ENCODE assay signal across 24 cellular contexts in the genomic region with DNA sequence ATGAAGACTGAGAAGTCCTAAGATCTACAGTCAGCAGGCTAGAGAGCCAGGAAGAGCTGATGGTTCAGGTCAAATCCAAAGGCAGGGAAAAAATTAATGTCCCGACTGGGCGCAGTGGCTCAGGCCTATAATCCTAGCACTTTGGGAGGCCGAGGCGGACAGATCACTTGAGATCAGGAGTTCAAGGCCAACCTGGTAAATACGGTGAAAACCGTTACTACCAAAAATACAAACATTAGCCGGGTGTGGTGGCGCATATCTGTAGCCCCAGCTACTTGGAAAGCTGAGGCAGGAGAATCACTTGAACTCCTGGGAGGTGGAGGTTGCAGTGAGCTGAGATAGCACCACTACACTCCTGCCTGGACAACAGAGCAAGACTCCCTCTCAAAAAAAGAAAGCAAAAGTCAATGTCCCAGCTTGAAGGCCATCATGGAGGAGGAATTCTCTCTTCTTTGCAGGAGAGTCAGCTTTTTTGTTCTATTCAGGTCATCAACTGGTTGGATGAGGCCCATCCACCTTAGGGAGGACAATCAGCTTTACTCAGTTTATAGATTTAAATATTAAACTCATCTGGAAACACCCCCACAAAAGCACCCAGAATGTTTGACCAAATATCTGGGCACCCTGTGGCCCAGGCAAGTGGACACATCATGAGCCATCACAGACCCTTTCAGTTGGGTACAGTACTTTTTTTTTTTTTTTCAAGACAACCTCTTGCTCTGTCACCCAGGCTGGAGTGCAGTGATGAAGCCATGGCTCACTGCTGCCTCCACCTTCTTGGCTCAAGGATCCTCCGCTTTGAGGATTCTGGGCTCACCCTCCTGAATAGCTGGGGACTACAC.
"Had no signal": no experiment of that assay in that cellular context is flagged by ENCODE, and none has a peak within 500 bp of the region (broad histone marks: within the 10 kb centered on the region; RNA-seq: fewer than 3 reads in every experiment).

No MANE protein-coding gene starts in this region.

- H3K4me3 Mint-ChIP-seq: naive thymus-derived CD4-positive, alpha-beta T cell; natural killer cell treated with Interleukin-12 subunit alpha and Interleukin-12 subunit beta and Interleukin-15 and Interleukin-18, amount 100 ng/mL, for 72 hours; stimulated activated naive B cell treated with anti-CD40 and anti-IgM and Interleukin-4, amounts not matched to agents 10 μg/mL and 1 μg/mL and 100 μg/mL, for 72 hours; type B pancreatic cell had no signal

- ATAC-seq: mucosa of descending colon; naive thymus-derived CD4-positive, alpha-beta T cell; natural killer cell treated with Interleukin-12 subunit alpha and Interleukin-12 subunit beta and Interleukin-15 and Interleukin-18, amount 100 ng/mL, for 72 hours; sciatic nerve; stimulated activated naive B cell treated with anti-CD40 and anti-IgM and Interleukin-4, amounts not matched to agents 10 μg/mL and 1 μg/mL and 100 μg/mL, for 72 hours; stimulated activated naive CD8-positive, alpha-beta T cell treated with anti-CD3 and anti-CD28 coated beads, Interleukin-15, Interleukin-2, amounts not matched to agents 100 U/mL and 50 U/mL, for 24 hours had no signal

- H3K27ac ChIP-seq: hepatocyte, left ventricle myocardium inferior, ovary, right atrium auricular region, skin epidermis, stomach, testis, thyroid gland, uterus had no signal

- H3K9me3 ChIP-seq: left ventricle myocardium inferior, mucosa of descending colon, ovary, right atrium auricular region, stomach, testis, thyroid gland, uterus had no signal

- DNase-seq: islet precursor cell; left ventricle myocardium inferior; midbrain; mucosa of descending colon; naive thymus-derived CD4-positive, alpha-beta T cell; ovary; stimulated activated CD4-positive, alpha-beta T cell treated with anti-CD3 and anti-CD28 coated beads, Interleukin-12 subunit alpha, Interleukin-12 subunit beta, amount 100 ng/mL, for 4 hours; stimulated activated CD4-positive, alpha-beta T cell treated with anti-CD3 and anti-CD28 coated beads, Interleukin-15, amount 100 ng/mL, for 24 hours; stimulated activated CD4-positive, alpha-beta T cell treated with anti-CD3 and anti-CD28 coated beads, Interleukin-2, amount 100 ng/mL, for 24 hours; stimulated activated CD4-positive, alpha-beta T cell treated with anti-CD3 and anti-CD28 coated beads, Interleukin-4, amount 100 ng/mL, for 1 hour; stimulated activated naive B cell treated with anti-CD40 and anti-IgM and Interleukin-4, amounts not matched to agents 10 μg/mL and 1 μg/mL and 100 μg/mL, for 72 hours; stimulated activated naive CD8-positive, alpha-beta T cell treated with anti-CD3 and anti-CD28 coated beads, Interleukin-15, Interleukin-2, amounts not matched to agents 100 U/mL and 50 U/mL, for 24 hours; stomach; testis; thyroid gland; uterus had no signal

- H3K36me3 Mint-ChIP-seq: naive thymus-derived CD4-positive, alpha-beta T cell; natural killer cell treated with Interleukin-12 subunit alpha and Interleukin-12 subunit beta and Interleukin-15 and Interleukin-18, amount 100 ng/mL, for 72 hours; stimulated activated naive B cell treated with anti-CD40 and anti-IgM and Interleukin-4, amounts not matched to agents 10 μg/mL and 1 μg/mL and 100 μg/mL, for 72 hours; type B pancreatic cell had no signal

- H3K9me3 Mint-ChIP-seq: naive thymus-derived CD4-positive, alpha-beta T cell; natural killer cell treated with Interleukin-12 subunit alpha and Interleukin-12 subunit beta and Interleukin-15 and Interleukin-18, amount 100 ng/mL, for 72 hours; stimulated activated naive B cell treated with anti-CD40 and anti-IgM and Interleukin-4, amounts not matched to agents 10 μg/mL and 1 μg/mL and 100 μg/mL, for 72 hours; type B pancreatic cell had no signal

- H3K4me3 ChIP-seq: hepatocyte, left ventricle myocardium inferior, lung, mucosa of descending colon, ovary, right atrium auricular region, skin epidermis, stomach, testis, thyroid gland, uterus had no signal

- H3K36me3 ChIP-seq: left ventricle myocardium inferior, ovary, right atrium auricular region, stomach, thyroid gland, uterus had no signal

- H3K27ac Mint-ChIP-seq: natural killer cell treated with Interleukin-12 subunit alpha and Interleukin-12 subunit beta and Interleukin-15 and Interleukin-18, amount 100 ng/mL, for 72 hours; progenitor cell of endocrine pancreas; stimulated activated naive B cell treated with anti-CD40 and anti-IgM and Interleukin-4, amounts not matched to agents 10 μg/mL and 1 μg/mL and 100 μg/mL, for 72 hours; type B pancreatic cell had no signal

- H3K27me3 ChIP-seq: hepatocyte, ovary, right atrium auricular region, stomach, testis, thyroid gland, uterus had no signal

- H3K4me1 ChIP-seq: uterus had no signal

- H3K27me3 Mint-ChIP-seq: naive thymus-derived CD4-positive, alpha-beta T cell; natural killer cell treated with Interleukin-12 subunit alpha and Interleukin-12 subunit beta and Interleukin-15 and Interleukin-18, amount 100 ng/mL, for 72 hours; progenitor cell of endocrine pancreas; stimulated activated naive B cell treated with anti-CD40 and anti-IgM and Interleukin-4, amounts not matched to agents 10 μg/mL and 1 μg/mL and 100 μg/mL, for 72 hours; type B pancreatic cell had no signal

- H3K4me2 ChIP-seq: hepatocyte had no signal

- H2AFZ ChIP-seq: hepatocyte had no signal
